8 cellular contexts compared by ENCODE assay signal in genomic region chr12:6662906-6663742, GRCh38. TPM values are rescaled to one million over a fixed set of nuclear protein-coding genes. Genes with fewer than 3 reads are reported as not detected.
DNase-seq lines count a peak whose midpoint lies in the region; ATAC-seq and TF ChIP-seq lines count a peak whose summit lies in the region.

TSS of gene ING4 (minus strand) at chr12:6663119. CDS start at chr12:6663101, 18 bp downstream.

- peaks cover 36% of the 10 kb centered on the region for H3F3A ChIP-seq in PC-9 (ENCODE audit: insufficient read depth, low read depth)

- H4K20me1 ChIP-seq in PC-9 (ENCODE audit: insufficient read depth): no peaks in the 10 kb centered on the region

- CTCF ChIA-PET in PC-9 (lab: Charles Lee): interaction anchor here (0.7 kb wide), 1 partner anchor 26 kb away, joined by 4 read pairs; the partner anchor contains the start of gene ZNF384

- H3K9me2 ChIP-seq in PC-9 (ENCODE audit: insufficient read depth): no peaks in the 10 kb centered on the region

- H3K27me3 ChIP-seq in PC-9 (ENCODE audit: insufficient read depth, low read depth): no peaks in the 10 kb centered on the region

- H3K4me1 ChIP-seq in PC-9 (replicated peaks; ENCODE audit: insufficient read depth): peaks cover 8% of the 10 kb centered on the region

- DNase-seq in DMS153 (lab: John Stamatoyannopoulos, UW): peak; percentile 99
- DNase-seq in Jurkat, Clone E6-1 (ENCODE audit: low read depth, low spot score): peak; percentile 100
- DNase-seq in PC-9: peak; percentile 98 to 99
- peak; percentile 90 for DNase-seq in activated T-cell treated with anti-CD3 and anti-CD28 coated beads, Interleukin-2, amount 50 U/mL, for 1 hour
- DNase-seq in epithelial cell of proximal tubule (ENCODE audit: low read depth): peak; percentile 96
- DNase-seq in mucosa of gallbladder (ENCODE audit: low spot score): peak; percentile 99
- DNase-seq in stimulated activated CD8-positive, alpha-beta memory T cell treated with anti-CD3 and anti-CD28 coated beads, Interleukin-4, amount 100 ng/mL, for 4 hours (ENCODE audit: low read depth in 2 of 2, low spot score in 1 of 2): peak; percentile 80 to 94

- intact Hi-C loops in PC-9 (cut with micrococcal nuclease; ENCODE audit: unreplicated experiment): loop anchor here (1.0 kb wide), 4 partner anchors 26 to 61 kb away; partner anchors contain the start of genes COPS7A and ZNF384

- peak within 1 kb of the TSS; percentile 92 for H3K4me2 ChIP-seq in PC-9

- peak within 1 kb of the TSS; percentile 58 for H3K27ac ChIP-seq in PC-9

- peak; percentile 99 for ATAC-seq in GM21619 (IDR thresholded peaks at IDR 0.05; ENCODE audit: unreplicated experiment)

- no TSS peak for BruUV-seq in PC-9 (replicated peaks; lab: Mats Ljungman, UMichigan)

- no peaks in the 10 kb centered on the region for H3K9me3 ChIP-seq in PC-9 (ENCODE audit: insufficient read depth, low read depth)

- H3K4me3 ChIP-seq in Jurkat, Clone E6-1 (ENCODE audit: low read length): peak within 1 kb of the TSS; percentile 79
- H3K4me3 ChIP-seq in PC-9 (peak within 1 kb of the TSS; percentile 63), epithelial cell of proximal tubule (ENCODE audit: low read depth, low read length) (peak within 1 kb of the TSS; percentile 93)

- POLR2A ChIA-PET in PC-9 (lab: Charles Lee; ENCODE audit: unreplicated experiment): interaction anchor here (0.6 kb wide), 2 partner anchors 23 to 159 kb away, joined by 3 to 6 read pairs; no protein-coding TSS in a partner anchor

- H3K79me2 ChIP-seq in PC-9 (ENCODE audit: low read depth): peaks cover 20% of the 10 kb centered on the region

- TF ChIP-seq CTCF in PC-9 (conservative IDR thresholded peaks at IDR 0.05): no peak
- no peak for TF ChIP-seq CTCF in epithelial cell of proximal tubule (conservative IDR thresholded peaks at IDR 0.05; ENCODE audit: low read depth, low read length)

- H3K36me3 ChIP-seq in PC-9 (ENCODE audit: low read depth): 0 out of 2 replicates have a peak, but pooled peaks cover 2% of the 10 kb centered on the region

- peak within 1 kb of the TSS; percentile 87 for H2AFZ ChIP-seq in PC-9

RNA-seq across cellular contexts. Expression of gene ING4, which starts in this region (rescaled TPM):
- polyA plus RNA-seq in Jurkat, Clone E6-1 (2012; ENCODE audit: insufficient read depth, insufficient read length): 59.8 TPM
- total RNA-seq in PC-9 (2021): 87.6 and 88.7 TPM in 2 replicates
- total RNA-seq in epithelial cell of proximal tubule: 18.4 and 60.0 TPM in 2 replicates
- total RNA-seq in mucosa of gallbladder: 58.0 TPM

Comparison
In these comparisons a context has a peak if more than half of its experiments do, and no peak if none do; other contexts are left out.
1. Peak in every context shown above with its lines: DNase-seq, ATAC-seq, H3K4me3 ChIP-seq and H3K27ac ChIP-seq.